Comparison of ENCODE assay signal across 3 cellular contexts in the genomic region with DNA sequence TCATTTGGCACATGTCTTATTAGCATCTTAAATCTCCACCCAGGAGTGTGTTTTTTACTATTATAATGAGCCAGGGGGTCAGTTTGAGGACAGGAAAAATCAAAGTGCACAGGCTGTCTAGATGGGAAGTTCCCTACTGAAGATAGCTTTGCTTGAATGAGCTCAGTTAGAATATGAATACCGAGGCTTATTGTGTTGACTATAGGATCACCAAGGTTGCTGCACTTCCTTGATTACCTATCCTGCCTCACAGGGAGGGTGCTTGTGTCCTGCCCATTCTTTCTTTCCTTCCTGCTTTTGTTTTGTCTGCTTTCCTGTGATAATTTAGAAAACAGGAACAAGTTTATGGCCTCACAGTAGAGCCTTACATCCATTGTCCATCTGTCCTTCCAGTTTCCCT.
A peak's percentile ranks its signal among the peaks of the same experiment; 100 is the strongest.
TF ChIP-seq lines count a peak whose summit lies in the region.

No MANE protein-coding gene starts in this region.

TF ChIP-seq in GM12891, 5 proteins besides CTCF, POLR2A, EP300 and RAD21:
- TF ChIP-seq TAF1 (IDR thresholded peaks at IDR 0.05; ENCODE audit: low read depth, low read length): no peak
- TF ChIP-seq SPI1 (IDR thresholded peaks at IDR 0.05; ENCODE audit: low read depth, low read length): peak; percentile 25; the same call in 1 of the 2 replicates

TF ChIP-seq in GM23338, 12 proteins besides CTCF, POLR2A, EP300 and RAD21 (continues in another document):
- TF ChIP-seq ETS1 (IDR thresholded peaks at IDR 0.05) (no peak), ZNF114 (CRISPR knock-in tag; IDR thresholded peaks at IDR 0.05) (no peak), EZH2 (IDR thresholded peaks at IDR 0.05; ENCODE audit: low read depth, unreplicated experiment) (no peak), EZH2phosphoT487 (IDR thresholded peaks at IDR 0.05; ENCODE audit: unreplicated experiment) (no peak), CREB1 (CRISPR knock-in tag; IDR thresholded peaks at IDR 0.05; ENCODE audit: low read depth) (no peak), ZNF331 (CRISPR knock-in tag; IDR thresholded peaks at IDR 0.05; ENCODE audit: low read depth) (no peak), STAT1 (IDR thresholded peaks at IDR 0.05; ENCODE audit: unreplicated experiment) (no peak), REST (IDR thresholded peaks at IDR 0.05; ENCODE audit: unreplicated experiment) (no peak), NANOG (IDR thresholded peaks at IDR 0.05; ENCODE audit: borderline replicate concordance) (no peak), JUNB (IDR thresholded peaks at IDR 0.05; ENCODE audit: unreplicated experiment) (no peak)

TF ChIP-seq in HepG2, 621 proteins besides CTCF, POLR2A, EP300 and RAD21:
- TF ChIP-seq, protein P1, sequence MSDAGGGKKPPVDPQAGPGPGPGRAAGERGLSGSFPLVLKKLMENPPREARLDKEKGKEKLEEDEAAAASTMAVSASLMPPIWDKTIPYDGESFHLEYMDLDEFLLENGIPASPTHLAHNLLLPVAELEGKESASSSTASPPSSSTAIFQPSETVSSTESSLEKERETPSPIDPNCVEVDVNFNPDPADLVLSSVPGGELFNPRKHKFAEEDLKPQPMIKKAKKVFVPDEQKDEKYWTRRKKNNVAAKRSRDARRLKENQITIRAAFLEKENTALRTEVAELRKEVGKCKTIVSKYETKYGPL (CRISPR knock-in tag; IDR thresholded peaks at IDR 0.05): no peak
- no peak for TF ChIP-seq ETV6 (CRISPR knock-in tag; conservative IDR thresholded peaks at IDR 0.05)
- TF ChIP-seq ZC3H4 (CRISPR knock-in tag; IDR thresholded peaks at IDR 0.05; ENCODE audit: borderline replicate concordance): no peak
- TF ChIP-seq TEAD2 (CRISPR knock-in tag; IDR thresholded peaks at IDR 0.05): no peak
- TF ChIP-seq ZNF432 (CRISPR knock-in tag; IDR thresholded peaks at IDR 0.05; ENCODE audit: borderline replicate concordance): no peak
- TF ChIP-seq EED (CRISPR knock-in tag; IDR thresholded peaks at IDR 0.05): no peak
- TF ChIP-seq KLF15 (CRISPR knock-in tag; IDR thresholded peaks at IDR 0.05; ENCODE audit: borderline replicate concordance): no peak
- TF ChIP-seq RNF2 (conservative IDR thresholded peaks at IDR 0.05; ENCODE audit: low read depth): no peak
- no peak for TF ChIP-seq ZNF629 (CRISPR knock-in tag; conservative IDR thresholded peaks at IDR 0.05)
- TF ChIP-seq, protein P2, sequence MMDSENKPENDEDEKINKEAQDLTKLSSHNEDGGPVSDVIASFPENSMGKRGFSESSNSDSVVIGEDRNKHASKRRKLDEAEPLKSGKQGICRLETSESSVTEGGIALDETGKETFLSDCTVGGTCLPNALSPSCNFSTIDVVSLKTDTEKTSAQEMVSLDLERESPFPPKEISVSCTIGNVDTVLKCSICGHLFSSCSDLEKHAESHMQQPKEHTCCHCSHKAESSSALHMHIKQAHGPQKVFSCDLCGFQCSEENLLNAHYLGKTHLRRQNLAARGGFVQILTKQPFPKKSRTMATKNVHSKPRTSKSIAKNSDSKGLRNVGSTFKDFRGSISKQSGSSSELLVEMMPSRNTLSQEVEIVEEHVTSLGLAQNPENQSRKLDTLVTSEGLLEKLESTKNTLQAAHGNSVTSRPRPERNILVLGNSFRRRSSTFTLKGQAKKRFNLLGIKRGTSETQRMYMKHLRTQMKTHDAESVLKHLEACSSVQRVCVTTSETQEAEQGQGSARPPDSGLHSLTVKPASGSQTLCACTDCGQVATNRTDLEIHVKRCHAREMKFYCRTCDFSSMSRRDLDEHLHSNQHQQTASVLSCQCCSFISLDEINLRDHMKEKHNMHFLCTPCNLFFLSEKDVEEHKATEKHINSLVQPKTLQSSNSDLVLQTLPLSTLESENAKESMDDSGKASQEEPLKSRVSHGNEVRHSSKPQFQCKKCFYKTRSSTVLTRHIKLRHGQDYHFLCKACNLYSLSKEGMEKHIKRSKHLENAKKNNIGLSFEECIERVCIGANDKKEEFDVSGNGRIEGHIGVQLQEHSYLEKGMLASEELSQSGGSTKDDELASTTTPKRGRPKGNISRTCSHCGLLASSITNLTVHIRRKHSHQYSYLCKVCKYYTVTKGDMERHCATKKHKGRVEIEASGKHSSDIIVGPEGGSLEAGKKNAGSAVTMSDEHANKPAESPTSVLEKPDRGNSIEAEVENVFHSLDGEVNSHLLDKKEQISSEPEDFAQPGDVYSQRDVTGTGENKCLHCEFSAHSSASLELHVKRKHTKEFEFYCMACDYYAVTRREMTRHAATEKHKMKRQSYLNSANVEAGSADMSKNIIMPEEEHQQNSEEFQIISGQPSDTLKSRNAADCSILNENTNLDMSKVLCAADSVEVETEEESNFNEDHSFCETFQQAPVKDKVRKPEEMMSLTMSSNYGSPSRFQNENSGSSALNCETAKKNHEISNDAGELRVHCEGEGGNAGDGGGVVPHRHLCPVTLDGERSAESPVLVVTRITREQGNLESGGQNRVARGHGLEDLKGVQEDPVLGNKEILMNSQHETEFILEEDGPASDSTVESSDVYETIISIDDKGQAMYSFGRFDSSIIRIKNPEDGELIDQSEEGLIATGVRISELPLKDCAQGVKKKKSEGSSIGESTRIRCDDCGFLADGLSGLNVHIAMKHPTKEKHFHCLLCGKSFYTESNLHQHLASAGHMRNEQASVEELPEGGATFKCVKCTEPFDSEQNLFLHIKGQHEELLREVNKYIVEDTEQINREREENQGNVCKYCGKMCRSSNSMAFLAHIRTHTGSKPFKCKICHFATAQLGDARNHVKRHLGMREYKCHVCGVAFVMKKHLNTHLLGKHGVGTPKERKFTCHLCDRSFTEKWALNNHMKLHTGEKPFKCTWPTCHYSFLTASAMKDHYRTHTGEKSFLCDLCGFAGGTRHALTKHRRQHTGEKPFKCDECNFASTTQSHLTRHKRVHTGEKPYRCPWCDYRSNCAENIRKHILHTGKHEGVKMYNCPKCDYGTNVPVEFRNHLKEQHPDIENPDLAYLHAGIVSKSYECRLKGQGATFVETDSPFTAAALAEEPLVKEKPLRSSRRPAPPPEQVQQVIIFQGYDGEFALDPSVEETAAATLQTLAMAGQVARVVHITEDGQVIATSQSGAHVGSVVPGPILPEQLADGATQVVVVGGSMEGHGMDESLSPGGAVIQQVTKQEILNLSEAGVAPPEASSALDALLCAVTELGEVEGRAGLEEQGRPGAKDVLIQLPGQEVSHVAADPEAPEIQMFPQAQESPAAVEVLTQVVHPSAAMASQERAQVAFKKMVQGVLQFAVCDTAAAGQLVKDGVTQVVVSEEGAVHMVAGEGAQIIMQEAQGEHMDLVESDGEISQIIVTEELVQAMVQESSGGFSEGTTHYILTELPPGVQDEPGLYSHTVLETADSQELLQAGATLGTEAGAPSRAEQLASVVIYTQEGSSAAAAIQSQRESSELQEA (CRISPR knock-in tag; IDR thresholded peaks at IDR 0.05; ENCODE audit: not compliant biosample characterization): no peak
- no peak for TF ChIP-seq ZNF367 (CRISPR knock-in tag; IDR thresholded peaks at IDR 0.05; ENCODE audit: borderline replicate concordance)
- TF ChIP-seq RELA (CRISPR knock-in tag; IDR thresholded peaks at IDR 0.05): no peak
- no peak for TF ChIP-seq ZNF343 (CRISPR knock-in tag; IDR thresholded peaks at IDR 0.05)
- no peak for TF ChIP-seq FOXP1 (IDR thresholded peaks at IDR 0.05)
- peak; percentile 7; the same call in 1 of the 2 replicates for TF ChIP-seq FOXP1 (CRISPR knock-in tag; IDR thresholded peaks at IDR 0.05)
- peak; percentile 42; the same call in 1 of the 2 replicates for TF ChIP-seq ELF3 (CRISPR knock-in tag; IDR thresholded peaks at IDR 0.05)
- TF ChIP-seq RARA (CRISPR knock-in tag; IDR thresholded peaks at IDR 0.05): peak; percentile 60
TF ChIP-seq in HepG2: peak in this region for 3.
